In the genomic region with DNA sequence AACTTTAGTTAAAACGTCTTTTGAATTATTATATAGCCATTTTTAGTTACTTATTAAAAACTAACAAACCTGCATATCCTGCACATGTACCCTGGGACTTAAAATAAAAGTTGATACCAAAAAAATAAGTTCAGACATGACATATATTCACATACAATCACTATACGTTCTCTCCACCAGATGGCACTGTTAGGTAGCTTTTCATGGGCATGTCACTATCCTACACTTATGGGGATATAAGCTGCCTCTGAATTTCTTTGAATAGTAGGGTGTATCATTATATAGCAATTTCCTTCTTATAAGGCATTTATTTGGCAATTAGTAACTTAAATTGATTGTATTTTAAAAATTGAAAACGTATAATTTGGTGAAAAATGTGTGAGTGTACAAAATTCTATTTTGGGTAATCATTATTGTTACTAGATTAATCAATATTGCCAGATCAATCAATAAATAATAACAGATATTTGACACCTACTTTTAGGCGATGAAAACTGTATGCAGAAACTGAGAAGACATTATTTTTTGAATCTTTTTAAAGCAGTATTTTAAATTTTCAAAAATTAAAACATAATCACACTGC, we compare ENCODE assay signal across 9 cellular contexts. TPM values are rescaled to one million over a fixed set of nuclear protein-coding genes. Genes with fewer than 3 reads are reported as not detected.
DNase-seq lines count a peak whose midpoint lies in the region; ATAC-seq, FAIRE-seq and TF ChIP-seq lines count a peak whose summit lies in the region.
"Had no signal": no experiment of that assay in that cellular context is flagged by ENCODE, and none has a peak within 500 bp of the region (broad histone marks: within the 10 kb centered on the region; RNA-seq: fewer than 3 reads in every experiment).

No MANE protein-coding gene starts in this region.

- no peak for FAIRE-seq in small intestine (lab: Jason Lieb, UNC)

- H3K9me3 ChIP-seq in adrenal gland (replicated peaks in 1 of 3) (no peaks in the 10 kb centered on the region), small intestine (ENCODE audit: control insufficient read depth, low read depth) (no peaks in the 10 kb centered on the region)

- TF ChIP-seq CTCF in adrenal gland (IDR thresholded peaks at IDR 0.05) = peak; percentile 55 to 80 (median 68)

- no peak for TF ChIP-seq EP300 in Ishikawa (IDR thresholded peaks at IDR 0.05; ENCODE audit: borderline replicate concordance)

- H3K27me3 ChIP-seq in adrenal gland = no peaks in the 10 kb centered on the region
- H3K27me3 ChIP-seq in small intestine (ENCODE audit: control insufficient read depth in 2 of 2, insufficient read depth in 2 of 2, low read length in 2 of 2) = no peaks in the 10 kb centered on the region

- no peaks in the 10 kb centered on the region for H3K36me3 Mint-ChIP-seq in activated T-cell treated with anti-CD3 and anti-CD28 coated beads, Interleukin-2, amount 50 U/mL, for 24 hours (ENCODE audit: low read depth)

- no peaks in the 10 kb centered on the region for H3K9me3 Mint-ChIP-seq in activated T-cell treated with anti-CD3 and anti-CD28 coated beads, Interleukin-2, amount 50 U/mL, for 24 hours

- no peak overlapping the region for H3K27ac Mint-ChIP-seq in activated T-cell treated with anti-CD3 and anti-CD28 coated beads, Interleukin-2, amount 50 U/mL, for 24 hours

- H3K27me3 Mint-ChIP-seq in activated T-cell treated with anti-CD3 and anti-CD28 coated beads, Interleukin-2, amount 50 U/mL, for 24 hours = peaks cover 46% of the 10 kb centered on the region

- peak; percentile 28 for DNase-seq in activated T-cell treated with anti-CD3 and anti-CD28 coated beads for 4 hours
- DNase-seq in activated T-cell treated with anti-CD3 and anti-CD28 coated beads, Interleukin-2, amount 50 U/mL, for 24 hours = no peak
- peak; percentile 17 for DNase-seq in NOMO-1 treated with dmso at 0.1 percent for 144 hours (lab: John Stamatoyannopoulos, UW; ENCODE audit: unreplicated experiment)
- DNase-seq in adrenal gland = peak in 5 of 7 donors; percentile 32 to 57 (median 45)
- peak; percentile 8 for DNase-seq in hepatic stellate cell (ENCODE audit: low spot score)
- DNase-seq in small intestine = peak; percentile 74

- peak; percentile 61 for ATAC-seq in GM21717 (IDR thresholded peaks at IDR 0.05; ENCODE audit: unreplicated experiment)

- TF ChIP-seq RAD21 in Ishikawa (IDR thresholded peaks at IDR 0.05; ENCODE audit: low read depth) = peak; percentile 93

- 0 to 2% (median 1%) methylated on average over 4 of the region's 4 CpGs for WGBS in adrenal gland, 4 donors
- WGBS in small intestine, 3 donors = 0 to 1% (median 0%) methylated on average over 4 of the region's 4 CpGs

- H3K4me1 Mint-ChIP-seq in activated T-cell treated with anti-CD3 and anti-CD28 coated beads, Interleukin-2, amount 50 U/mL, for 24 hours (ENCODE audit: low read depth) = no peaks in the 10 kb centered on the region

- no peak for TF ChIP-seq POLR2A in adrenal gland (IDR thresholded peaks at IDR 0.05)

- H3K4me3 ChIP-seq in adrenal gland = no peak overlapping the region
- no peak overlapping the region for H3K4me3 ChIP-seq in small intestine (ENCODE audit: low read depth in 1 of 2, low read length in 2 of 2)

- H3K36me3 ChIP-seq in adrenal gland (replicated peaks in 1 of 2) (no peaks in the 10 kb centered on the region), small intestine (ENCODE audit: control insufficient read depth in 2 of 2, insufficient read depth in 2 of 2, low read length in 2 of 2) (no peaks in the 10 kb centered on the region)

- no peaks in the 10 kb centered on the region for H3K4me1 ChIP-seq in adrenal gland (replicated peaks in 1 of 2)
- H3K4me1 ChIP-seq in small intestine (ENCODE audit: control insufficient read depth in 2 of 2, insufficient read depth in 1 of 2, low read depth in 1 of 2, low read length in 1 of 2) = no peaks in the 10 kb centered on the region

- H3K27ac ChIP-seq in adrenal gland (no peak overlapping the region), small intestine (ENCODE audit: low read depth in 1 of 2, low read length in 1 of 2) (no peak overlapping the region)

- intact Hi-C loops in adrenal gland (cut with DNase I) = no loop called here

- H3K4me3 Mint-ChIP-seq in activated T-cell treated with anti-CD3 and anti-CD28 coated beads, Interleukin-2, amount 50 U/mL, for 24 hours = no peak overlapping the region

TF ChIP-seq in Ishikawa, 13 proteins besides CTCF, POLR2A, EP300 and RAD21:
- TF ChIP-seq YY1 (IDR thresholded peaks at IDR 0.05; ENCODE audit: low read depth) (no peak), NFIC (IDR thresholded peaks at IDR 0.05) (no peak), ZBTB7A (IDR thresholded peaks at IDR 0.05; ENCODE audit: low read depth) (no peak), TCF12 (IDR thresholded peaks at IDR 0.05; ENCODE audit: low read depth) (no peak), FOXM1 (IDR thresholded peaks at IDR 0.05; ENCODE audit: borderline replicate concordance, low read depth) (no peak)

RNA-seq across cellular contexts. Expression of gene OR10A7, which starts 31.8 kb away (rescaled TPM):
- not detected for total RNA-seq in adrenal gland
- polyA plus RNA-seq in adrenal gland (not detected), small intestine (not detected)

RNA-seq across cellular contexts. Expression of gene OR6C74, which starts 55.3 kb away (rescaled TPM):
- total RNA-seq in adrenal gland = not detected
- polyA plus RNA-seq in adrenal gland (not detected), small intestine (not detected)
- total RNA-seq: mononuclear cell had no signal
